15 cellular contexts compared by ENCODE assay signal in genomic region chr15:91881551-91882297, GRCh38.
"Had no signal": no experiment of that assay in that cellular context is flagged by ENCODE, and none has a peak within 500 bp of the region (broad histone marks: within the 10 kb centered on the region; RNA-seq: fewer than 3 reads in every experiment).

No MANE protein-coding gene starts in this region.

- H3K27ac Mint-ChIP-seq: activated B cell treated with CpG ODN at 0.5 μM for 24 hours; activated CD4-positive, alpha-beta T cell treated with anti-CD3 and anti-CD28 coated beads, Interleukin-2, amount 10 ng/mL, durations not matched to agents 24 days and 14 days; activated naive CD4-positive, alpha-beta T cell treated with anti-CD3 and anti-CD28 coated beads for 36 hours; stimulated activated naive CD8-positive, alpha-beta T cell treated with anti-CD3 and anti-CD28 coated beads, Interleukin-15, Interleukin-2, amounts not matched to agents 100 ng/mL and 50 ng/mL, for 24 hours had no signal

- H3K4me3 ChIP-seq: colonic mucosa, gastrocnemius medialis, lung, mucosa of descending colon, prostate gland, sigmoid colon had no signal

- H3K27me3 ChIP-seq: colonic mucosa, gastrocnemius medialis, sigmoid colon had no signal

- H3K9me3 Mint-ChIP-seq: activated B cell treated with CpG ODN at 0.5 μM for 24 hours; activated CD4-positive, alpha-beta T cell treated with anti-CD3 and anti-CD28 coated beads, Interleukin-2, amount 10 ng/mL, durations not matched to agents 24 days and 14 days; stimulated activated naive CD8-positive, alpha-beta T cell treated with anti-CD3 and anti-CD28 coated beads, Interleukin-15, Interleukin-2, amounts not matched to agents 100 ng/mL and 50 ng/mL, for 24 hours had no signal

- H3K4me1 ChIP-seq: colonic mucosa, gastrocnemius medialis, prostate gland, sigmoid colon had no signal

- H3K27me3 Mint-ChIP-seq: activated B cell treated with CpG ODN at 0.5 μM for 24 hours; activated CD4-positive, alpha-beta T cell treated with anti-CD3 and anti-CD28 coated beads, Interleukin-2, amount 10 ng/mL, durations not matched to agents 24 days and 14 days; naive thymus-derived CD8-positive, alpha-beta T cell; stimulated activated naive CD8-positive, alpha-beta T cell treated with anti-CD3 and anti-CD28 coated beads, Interleukin-15, Interleukin-2, amounts not matched to agents 100 ng/mL and 50 ng/mL, for 24 hours; T-helper 17 cell had no signal

- DNase-seq: activated B cell treated with CpG ODN at 0.5 μM for 24 hours; activated CD4-positive, alpha-beta T cell treated with anti-CD3 and anti-CD28 coated beads, Interleukin-2, amount 10 ng/mL, durations not matched to agents 24 days and 14 days; activated naive CD4-positive, alpha-beta T cell treated with anti-CD3 and anti-CD28 coated beads for 36 hours; colonic mucosa; effector CD8-positive, alpha-beta T cell; gastrocnemius medialis; left colon; mucosa of descending colon; naive thymus-derived CD8-positive, alpha-beta T cell; sigmoid colon; stimulated activated CD4-positive, alpha-beta T cell treated with anti-CD3 and anti-CD28 coated beads, Interleukin-2, amount 100 ng/mL, for 48 hours; T-helper 17 cell had no signal

- H3K27ac ChIP-seq: colonic mucosa, prostate gland had no signal

- H3K4me1 Mint-ChIP-seq: activated B cell treated with CpG ODN at 0.5 μM for 24 hours had no signal

- H3K9me3 ChIP-seq: colonic mucosa, gastrocnemius medialis, mucosa of descending colon, prostate gland, sigmoid colon had no signal

- H3K4me3 Mint-ChIP-seq: activated B cell treated with CpG ODN at 0.5 μM for 24 hours; activated CD4-positive, alpha-beta T cell treated with anti-CD3 and anti-CD28 coated beads, Interleukin-2, amount 10 ng/mL, durations not matched to agents 24 days and 14 days; activated naive CD4-positive, alpha-beta T cell treated with anti-CD3 and anti-CD28 coated beads for 36 hours; naive thymus-derived CD8-positive, alpha-beta T cell; stimulated activated naive CD8-positive, alpha-beta T cell treated with anti-CD3 and anti-CD28 coated beads, Interleukin-15, Interleukin-2, amounts not matched to agents 100 ng/mL and 50 ng/mL, for 24 hours; T-helper 17 cell had no signal

- ATAC-seq: left colon; mucosa of descending colon; naive thymus-derived CD8-positive, alpha-beta T cell; T-helper 17 cell had no signal

- H3K36me3 ChIP-seq: colonic mucosa, gastrocnemius medialis, prostate gland, sigmoid colon had no signal
